ENCODE assay signal across 14 cellular contexts in genomic region chr5:149939572-149939971, GRCh38. TPM values are rescaled to one million over a fixed set of nuclear protein-coding genes. Genes with fewer than 3 reads are reported as not detected.
DNase-seq lines count a peak whose midpoint lies in the region; ATAC-seq and TF ChIP-seq lines count a peak whose summit lies in the region.
"Had no signal": no experiment of that assay in that cellular context is flagged by ENCODE, and none has a peak within 500 bp of the region (broad histone marks: within the 10 kb centered on the region; RNA-seq: fewer than 3 reads in every experiment).

No MANE protein-coding gene starts in this region.

- no peaks in the 10 kb centered on the region for H4K20me1 ChIP-seq in SK-N-SH (ENCODE audit: insufficient read depth)

- no peaks in the 10 kb centered on the region for H3K79me2 ChIP-seq in SK-N-SH (ENCODE audit: insufficient read depth)

- 61% methylated on average over 4 of the region's 4 CpGs for WGBS in SK-N-SH (ENCODE audit: low lambda C conversion rate)
- WGBS in ovary, 3 donors: 54 to 58% (median 57%) methylated on average over 4 of the region's 4 CpGs

- POLR2A ChIA-PET in SK-N-SH (lab: Yijun Ruan, JAX): interaction anchor here (0.7 kb wide), 1 partner anchor 417 kb away, joined by 3 read pairs; no protein-coding TSS in a partner anchor

- peak overlapping the region; percentile 51; the same call in 1 of the 2 replicates for H3K9ac ChIP-seq in SK-N-SH

- H3K27ac ChIP-seq in cardiac muscle cell: peak overlapping the region; percentile 23
- H3K27ac ChIP-seq in SK-N-SH (ENCODE audit: low read depth in 2 of 2, low read length in 1 of 2): peak overlapping the region; percentile 8 to 67; a peak in 3 of 4 replicates
- H3K27ac ChIP-seq in tibial artery: peak overlapping the region; percentile 57 to 73
- H3K27ac ChIP-seq in ovary: no peak overlapping the region
- H3K27ac ChIP-seq: gastroesophageal sphincter had no signal

- TF ChIP-seq POLR2A in ovary (IDR thresholded peaks at IDR 0.05): no peak

- no peaks in the 10 kb centered on the region for H3K9me2 ChIP-seq in SK-N-SH

- H3K4me3 ChIP-seq in cardiac muscle cell (no peak overlapping the region), SK-N-SH (ENCODE audit: low read depth in 2 of 2, low read length in 1 of 2) (no peak overlapping the region), tibial artery (no peak overlapping the region), ovary (no peak overlapping the region)
- H3K4me3 ChIP-seq: gastroesophageal sphincter, GM23338 had no signal

- peaks cover 22% of the 10 kb centered on the region for H3F3A ChIP-seq in SK-N-SH (replicated peaks; ENCODE audit: insufficient read depth)

- TF ChIP-seq CTCF in cardiac muscle cell (IDR thresholded peaks at IDR 0.05; ENCODE audit: low read depth, low read length): no peak
- no peak for TF ChIP-seq CTCF in SK-N-SH (IDR thresholded peaks at IDR 0.05)
- no peak for TF ChIP-seq CTCF in tibial artery (IDR thresholded peaks at IDR 0.05)
- no peak for TF ChIP-seq CTCF in ovary (IDR thresholded peaks at IDR 0.05)

- no peaks in the 10 kb centered on the region for H3K36me3 ChIP-seq in cardiac muscle cell
- H3K36me3 ChIP-seq in SK-N-SH (replicated peaks in 1 of 2; ENCODE audit: control insufficient read depth in 1 of 2, insufficient read depth in 2 of 2, low read length in 1 of 2): no peaks in the 10 kb centered on the region
- H3K36me3 ChIP-seq in tibial artery: no peaks in the 10 kb centered on the region
- no peaks in the 10 kb centered on the region for H3K36me3 ChIP-seq in ovary
- H3K36me3 ChIP-seq: gastroesophageal sphincter had no signal

- intact Hi-C loops in Right ventricle myocardium inferior (cut with DNase I) (loop anchor here (5.0 kb wide), 1 partner anchor 82 kb away; no protein-coding TSS in a partner anchor), tibial artery (cut with DNase I; ENCODE audit: low total_unique reads) (no loop called here), ovary (cut with DNase I) (no loop called here)

- no peak overlapping the region; the same call in 1 of the 2 replicates for H3K4me2 ChIP-seq in SK-N-SH
- H3K4me2 ChIP-seq: GM23338 had no signal

- H3K9me3 ChIP-seq in cardiac muscle cell (ENCODE audit: low read depth): no peaks in the 10 kb centered on the region
- H3K9me3 ChIP-seq in SK-N-SH: no peaks in the 10 kb centered on the region
- no peaks in the 10 kb centered on the region for H3K9me3 ChIP-seq in tibial artery
- H3K9me3 ChIP-seq in ovary: no peaks in the 10 kb centered on the region
- H3K9me3 ChIP-seq: gastroesophageal sphincter had no signal

- peak in 1 of 2 donors; percentile 16 for DNase-seq in cardiac muscle cell (ENCODE audit: low read depth in 1 of 2, low spot score in 1 of 2)
- no peak for DNase-seq in Right ventricle myocardium inferior (ENCODE audit: missing footprints)
- no peak for DNase-seq in SK-N-SH
- peak; percentile 75 for DNase-seq in glomerular visceral epithelial cell (ENCODE audit: extremely low spot score)
- DNase-seq in tibial artery: no peak
- no peak for DNase-seq in ovary
- no peak for DNase-seq in ecto neural progenitor cell (ENCODE audit: low spot score)
- DNase-seq in germinal center (ENCODE audit: low spot score): no peak
- DNase-seq: activated T-cell treated with anti-CD3 and anti-CD28 coated beads, Interleukin-2, amount 50 U/mL, for 4 hours; NCI-H510A treated with DMSO at 0.1 percent for 48 hours had no signal

- peaks cover 25% of the 10 kb centered on the region for H3K4me1 ChIP-seq in cardiac muscle cell (ENCODE audit: low read depth)
- peaks cover 5 to 37% of the 10 kb centered on the region in 2 experiments for H3K4me1 ChIP-seq in SK-N-SH (ENCODE audit: control insufficient read depth in 1 of 2, insufficient read depth in 2 of 2, low read depth in 1 of 2, low read length in 1 of 2)
- H3K4me1 ChIP-seq in tibial artery: peaks cover 0 to 57% (median 45%) of the 10 kb centered on the region in 4 donors
- no peaks in the 10 kb centered on the region for H3K4me1 ChIP-seq in ovary (ENCODE audit: insufficient read depth)
- H3K4me1 ChIP-seq: gastroesophageal sphincter had no signal

- 0 out of 2 replicates have a peak overlapping the region, but pooled peaks have one; percentile 27 for H2AFZ ChIP-seq in SK-N-SH (ENCODE audit: low read depth)

- TF ChIP-seq EP300 in SK-N-SH (IDR thresholded peaks at IDR 0.05; ENCODE audit: borderline replicate concordance in 1 of 2, low read depth in 1 of 2, low read length in 1 of 2) (no peak), ovary (IDR thresholded peaks at IDR 0.05) (no peak)

- no peak for TF ChIP-seq RAD21 in SK-N-SH (IDR thresholded peaks at IDR 0.05; ENCODE audit: low read length)

- CTCF ChIA-PET in SK-N-SH (lab: Yijun Ruan, JAX): interaction anchor here (0.7 to 1.6 kb wide), 3 partner anchors 20 to 388 kb away, joined by 3 to 7 read pairs (median 4); partner anchors contain the start of gene SLC26A2

- no peaks in the 10 kb centered on the region for H3K27me3 ChIP-seq in cardiac muscle cell
- H3K27me3 ChIP-seq in SK-N-SH (ENCODE audit: insufficient read depth): no peaks in the 10 kb centered on the region
- H3K27me3 ChIP-seq in tibial artery: no peaks in the 10 kb centered on the region
- H3K27me3 ChIP-seq in ovary: no peaks in the 10 kb centered on the region
- H3K27me3 ChIP-seq: gastroesophageal sphincter had no signal

- no peak for ATAC-seq in Right ventricle myocardium inferior
- ATAC-seq: gastroesophageal sphincter, GM23338, sciatic nerve had no signal

TF ChIP-seq in SK-N-SH, 30 proteins besides CTCF, POLR2A, EP300 and RAD21:
- TF ChIP-seq SMC3 (IDR thresholded peaks at IDR 0.05; ENCODE audit: low read depth, low read length) (no peak), FOSL2 (IDR thresholded peaks at IDR 0.05; ENCODE audit: borderline replicate concordance, low read depth) (no peak), FOXJ3 (CRISPR knock-in tag; IDR thresholded peaks at IDR 0.05) (no peak), GATA2 (CRISPR knock-in tag; IDR thresholded peaks at IDR 0.05) (no peak), NFIC (IDR thresholded peaks at IDR 0.05; ENCODE audit: borderline replicate concordance) (peak; percentile 38; the same call in 1 of the 2 replicates), NRF1 (IDR thresholded peaks at IDR 0.05; ENCODE audit: low read depth, low read length) (no peak), RCOR1 (IDR thresholded peaks at IDR 0.05; ENCODE audit: low read length) (no peak)

RNA-seq across cellular contexts. Expression of gene PDE6A, which starts 5.0 kb away (rescaled TPM):
- total RNA-seq in cardiac muscle cell: 0.21 TPM in 1 of 2 replicates, not detected in the other
- not detected in 2 replicates for polyA plus RNA-seq in cardiac muscle cell
- 0.05 TPM for total RNA-seq in Right ventricle myocardium inferior
- polyA plus RNA-seq in SK-N-SH (2012; rRNA removed): 0.05 and 0.06 TPM in 2 replicates
- 0.06 and 0.07 TPM in 2 replicates for polyA plus RNA-seq in SK-N-SH (2012; cell fraction: cytosol; rRNA removed)
- 0.11 and 0.14 TPM in 2 replicates for polyA plus RNA-seq in SK-N-SH (2012; cell fraction: nucleus; rRNA removed)
- under 1 TPM; 0.05 to 0.46 (median 0.13) TPM for total RNA-seq in ovary
- polyA plus RNA-seq in ovary: under 1 TPM; 0.25 to 0.68 TPM
- total RNA-seq: activated T-cell treated with anti-CD3 and anti-CD28 coated beads, Interleukin-2, amount 50 U/mL, for 4 hours; G401; GM23338; sciatic nerve had no signal

RNA-seq across cellular contexts. Expression of gene SLC26A2, which starts 21.0 kb away (rescaled TPM):
- 6.8 and 7.0 TPM in 2 replicates for total RNA-seq in cardiac muscle cell
- polyA plus RNA-seq in cardiac muscle cell: 3.8 and 4.4 TPM in 2 replicates
- total RNA-seq in Right ventricle myocardium inferior: 4.3 TPM
- 1.3 and 1.9 TPM in 2 replicates for polyA plus RNA-seq in SK-N-SH (2012; rRNA removed)
- polyA plus RNA-seq in SK-N-SH (2012; cell fraction: cytosol; rRNA removed): 2.0 TPM in 2 replicates
- 0.89 and 1.7 TPM in 2 replicates for polyA plus RNA-seq in SK-N-SH (2012; cell fraction: nucleus; rRNA removed)
- total RNA-seq in ovary: 10 to 100 TPM; 11.0 to 19.0 (median 16.9) TPM
- 10 to 100 TPM in 1 of 2 donors, 1 to 10 TPM in 1; 4.4 to 13.3 TPM for polyA plus RNA-seq in ovary

Comparison
In these comparisons a context has a peak if more than half of its experiments do, and no peak if none do; other contexts are left out.
1. H3K27ac ChIP-seq: peak in cardiac muscle cell (single experiment), SK-N-SH (2 of 2) and tibial artery (2 of 2); none in ovary (0 of 2).